Comparison of ENCODE assay signal across 8 cellular contexts in genomic region chr10:102431452-102432124, GRCh38. TPM values are rescaled to one million over a fixed set of nuclear protein-coding genes. Genes with fewer than 3 reads are reported as not detected.
DNase-seq lines count a peak whose midpoint lies in the region; ATAC-seq, FAIRE-seq and TF ChIP-seq lines count a peak whose summit lies in the region.

No MANE protein-coding gene starts in this region.

- peaks cover 6 to 9% of the 10 kb centered on the region in 2 donors for H3K4me1 ChIP-seq in kidney (ENCODE audit: control insufficient read depth in 1 of 2, insufficient read depth in 1 of 2, low read depth in 1 of 2, low read length in 2 of 2)

- H3K27ac ChIP-seq in KOPT-K1 (ENCODE audit: low read depth, low read length, poor library complexity, severe bottlenecking) (peak overlapping the region; percentile 92), kidney (ENCODE audit: low read depth in 2 of 2, low read length in 2 of 2) (peak overlapping the region; percentile 39 to 63), temporal lobe (ENCODE audit: low read depth, low read length) (peak overlapping the region; percentile 75)

- peak overlapping the region; percentile 91 for H3K4me3 ChIP-seq in astrocyte of the cerebellum (ENCODE audit: low read depth, low read length)
- H3K4me3 ChIP-seq in kidney (ENCODE audit: low read length in 2 of 2) = peak overlapping the region; percentile 88

- H3K36me3 ChIP-seq in KOPT-K1 (ENCODE audit: insufficient read depth, low read length) (no peaks in the 10 kb centered on the region), kidney (ENCODE audit: control insufficient read depth in 1 of 2, insufficient read depth in 2 of 2, low read length in 2 of 2) (peaks cover 0 to 3% of the 10 kb centered on the region in 2 donors)

- H3K9ac ChIP-seq in kidney (ENCODE audit: low read length in 2 of 2) = peak overlapping the region; percentile 90 to 93

- intact Hi-C loops in kidney (cut with DNase I) = no loop called here

- no peak for FAIRE-seq in kidney (lab: Jason Lieb, UNC)

- in situ Hi-C loops in Caki2 (cut with HindIII; ENCODE audit: low pct_unique_long_range_greater_than_20kb, low sequenced_read_pairs) = no loop called here
- in situ Hi-C loops in astrocyte of the cerebellum (cut with HindIII; ENCODE audit: low sequenced_read_pairs) = no loop called here

- no peaks in the 10 kb centered on the region for H3K9me3 ChIP-seq in KOPT-K1 (ENCODE audit: insufficient read depth, low read length, poor library complexity, severe bottlenecking)
- H3K9me3 ChIP-seq in kidney (ENCODE audit: control insufficient read depth in 1 of 2, low read length in 2 of 2) = no peaks in the 10 kb centered on the region

- ATAC-seq in GM19035 (IDR thresholded peaks at IDR 0.05; ENCODE audit: unreplicated experiment) (no peak), HG02885 (IDR thresholded peaks at IDR 0.05; ENCODE audit: poor library complexity, unreplicated experiment) (no peak), HG03135 (IDR thresholded peaks at IDR 0.05; ENCODE audit: unreplicated experiment) (no peak)

- TF ChIP-seq CTCF in astrocyte of the cerebellum (IDR thresholded peaks at IDR 0.05; ENCODE audit: low read depth, low read length, missing control alignments) (peak; percentile 1), kidney (IDR thresholded peaks at IDR 0.05; ENCODE audit: borderline replicate concordance, extremely low read depth, insufficient read depth) (no peak)

- peak; percentile 29 for DNase-seq in Caki2 (ENCODE audit: low read depth)
- no peak for DNase-seq in astrocyte of the cerebellum (ENCODE audit: low read depth)
- DNase-seq in kidney = no peak

RNA-seq across cellular contexts. Expression of gene CUEDC2, which starts 0.8 kb away (rescaled TPM):
- total RNA-seq in Caki2 (2014; rRNA removed; shearing (Covaris generic); ENCODE audit: low replicate concordance) = 179 and 231 TPM in 2 replicates
- total RNA-seq in kidney = 50.9 TPM
- polyA plus RNA-seq in kidney (ENCODE audit: insufficient read depth, low read depth, low replicate concordance) = 117 TPM
- 50.9 TPM for total RNA-seq in temporal lobe

RNA-seq across cellular contexts. Expression of gene FBXL15, which starts 11.0 kb away (rescaled TPM):
- total RNA-seq in Caki2 (2014; rRNA removed; shearing (Covaris generic); ENCODE audit: low replicate concordance) = 18.6 and 28.2 TPM in 2 replicates
- 17.9 TPM for total RNA-seq in kidney
- polyA plus RNA-seq in kidney (ENCODE audit: insufficient read depth, low read depth, low replicate concordance) = 28.0 TPM
- total RNA-seq in temporal lobe = 13.8 TPM

RNA-seq across cellular contexts. Expression of gene PSD, which starts 13.0 kb away (rescaled TPM):
- total RNA-seq in Caki2 (2014; rRNA removed; shearing (Covaris generic); ENCODE audit: low replicate concordance) = 0.78 and 0.87 TPM in 2 replicates
- total RNA-seq in kidney = 2.2 TPM
- polyA plus RNA-seq in kidney (ENCODE audit: insufficient read depth, low read depth, low replicate concordance) = 1.2 TPM
- total RNA-seq in temporal lobe = 99.6 TPM

RNA-seq across cellular contexts. Expression of gene C10orf95, which starts 19.8 kb away (rescaled TPM):
- not detected in 2 replicates for total RNA-seq in Caki2 (2014; rRNA removed; shearing (Covaris generic); ENCODE audit: low replicate concordance)
- total RNA-seq in kidney (2.7 TPM), temporal lobe (under 0.01 TPM)
- polyA plus RNA-seq in kidney (ENCODE audit: insufficient read depth, low read depth, low replicate concordance) = 0.62 TPM

RNA-seq across cellular contexts. Expression of gene NFKB2, which starts 36.1 kb away (rescaled TPM):
- 47.8 and 50.8 TPM in 2 replicates for total RNA-seq in Caki2 (2014; rRNA removed; shearing (Covaris generic); ENCODE audit: low replicate concordance)
- total RNA-seq in kidney (62.7 TPM), temporal lobe (1.5 TPM)
- 14.0 TPM for polyA plus RNA-seq in kidney (ENCODE audit: insufficient read depth, low read depth, low replicate concordance)

Comparison
In these comparisons a context has a peak if more than half of its experiments do, and no peak if none do; other contexts are left out.
1. RNA of gene PSD, which starts 13.0 kb away (total RNA-seq): 99.6 TPM in temporal lobe (single experiment); 2.2 TPM in kidney (single experiment) and 0.78 to 0.87 TPM in Caki2; every median in the first group is over 10 times any median in the second.
2. Peak in every context shown above with its lines, with median percentiles within 50 percentile points of each other: H3K27ac ChIP-seq.